ENCODE assay signal across 26 cellular contexts in genomic region chr12:90173499-90174197, GRCh38.
"Had no signal": no experiment of that assay in that cellular context is flagged by ENCODE, and none has a peak within 500 bp of the region (broad histone marks: within the 10 kb centered on the region; RNA-seq: fewer than 3 reads in every experiment).

No MANE protein-coding gene starts in this region.

- H3K4me3 ChIP-seq: sigmoid colon, smooth muscle cell, stomach, suprapubic skin, tibial nerve had no signal

- H3K36me3 ChIP-seq: brain microvascular endothelial cell, sigmoid colon, stomach, suprapubic skin, tibial nerve had no signal

- H3K27me3 ChIP-seq: brain microvascular endothelial cell, sigmoid colon, stomach, suprapubic skin, tibial nerve had no signal

- H3K27ac ChIP-seq: brain microvascular endothelial cell, sigmoid colon, stomach, suprapubic skin, tibial nerve had no signal

- DNase-seq: activated CD4-positive, alpha-beta memory T cell treated with anti-CD3 and anti-CD28 coated beads, Interleukin-2, amount 10 ng/mL, durations not matched to agents 7 days and 5 days; activated CD4-positive, alpha-beta T cell treated with anti-CD3 and anti-CD28 coated beads, Interleukin-2, amount 10 ng/mL, durations not matched to agents 24 days and 14 days; activated gamma-delta T cell treated with Interleukin-2 at 50 U/mL for 16 hours; aorta; central memory CD4-positive, alpha-beta T cell; effector memory CD4-positive, alpha-beta T cell; foreskin melanocyte; hypothalamus; islet precursor cell; left cardiac atrium; occipital lobe; sigmoid colon; stomach; T-cell had no signal

- H3K9me3 Mint-ChIP-seq: activated CD4-positive, alpha-beta memory T cell treated with anti-CD3 and anti-CD28 coated beads, Interleukin-2, amount 10 ng/mL, durations not matched to agents 7 days and 5 days; activated CD4-positive, alpha-beta T cell treated with anti-CD3 and anti-CD28 coated beads, Interleukin-2, amount 10 ng/mL, durations not matched to agents 24 days and 14 days; activated naive CD4-positive, alpha-beta T cell treated with anti-CD3 and anti-CD28 coated beads, Interleukin-2, amount 50 U/mL, for 24 hours; activated T-helper 1 cell treated with anti-CD3 and anti-CD28 coated beads, Interleukin-12 subunit alpha, Interleukin-12 subunit beta, Interleukin-2, Interleukin-4 antibody, amounts not matched to agents 30 ng/mL and 10 ng/mL and 1 ng/mL, durations not matched to agents 14 hours and 24 hours and 36 hours; natural killer cell treated with Interleukin-12 subunit alpha and Interleukin-12 subunit beta and Interleukin-15 and Interleukin-18, amount 100 ng/mL, for 72 hours; T-cell had no signal

- FAIRE-seq: colon, endothelial cell of umbilical vein, urothelium cell line had no signal

- ATAC-seq: esophagus mucosa, left cardiac atrium, T-cell had no signal

- H3K36me3 Mint-ChIP-seq: activated naive CD4-positive, alpha-beta T cell treated with anti-CD3 and anti-CD28 coated beads, Interleukin-2, amount 50 U/mL, for 24 hours; natural killer cell treated with Interleukin-12 subunit alpha and Interleukin-12 subunit beta and Interleukin-15 and Interleukin-18, amount 100 ng/mL, for 72 hours; T-cell had no signal

- H3K9me3 ChIP-seq: sigmoid colon, stomach, suprapubic skin, tibial nerve had no signal

- H3K27ac Mint-ChIP-seq: activated CD4-positive, alpha-beta memory T cell treated with anti-CD3 and anti-CD28 coated beads, Interleukin-2, amount 10 ng/mL, durations not matched to agents 7 days and 5 days; activated CD4-positive, alpha-beta T cell treated with anti-CD3 and anti-CD28 coated beads, Interleukin-2, amount 10 ng/mL, durations not matched to agents 24 days and 14 days; activated naive CD4-positive, alpha-beta T cell treated with anti-CD3 and anti-CD28 coated beads, Interleukin-2, amount 50 U/mL, for 24 hours; activated T-helper 1 cell treated with anti-CD3 and anti-CD28 coated beads, Interleukin-12 subunit alpha, Interleukin-12 subunit beta, Interleukin-2, Interleukin-4 antibody, amounts not matched to agents 30 ng/mL and 10 ng/mL and 1 ng/mL, durations not matched to agents 14 hours and 24 hours and 36 hours; natural killer cell treated with Interleukin-12 subunit alpha and Interleukin-12 subunit beta and Interleukin-15 and Interleukin-18, amount 100 ng/mL, for 72 hours; stimulated activated memory B cell treated with anti-CD40 and anti-IgM and Interleukin-4, amounts not matched to agents 10 μg/mL and 1 μg/mL and 100 μg/mL, for 72 hours; T-cell had no signal

- H3K27me3 Mint-ChIP-seq: activated CD4-positive, alpha-beta memory T cell treated with anti-CD3 and anti-CD28 coated beads, Interleukin-2, amount 10 ng/mL, durations not matched to agents 7 days and 5 days; stimulated activated memory B cell treated with anti-CD40 and anti-IgM and Interleukin-4, amounts not matched to agents 10 μg/mL and 1 μg/mL and 100 μg/mL, for 72 hours had no signal

- H3K4me1 ChIP-seq: sigmoid colon, stomach, suprapubic skin, tibial nerve had no signal

- H3K4me3 Mint-ChIP-seq: activated CD4-positive, alpha-beta memory T cell treated with anti-CD3 and anti-CD28 coated beads, Interleukin-2, amount 10 ng/mL, durations not matched to agents 7 days and 5 days; activated CD4-positive, alpha-beta T cell treated with anti-CD3 and anti-CD28 coated beads, Interleukin-2, amount 10 ng/mL, durations not matched to agents 24 days and 14 days; activated naive CD4-positive, alpha-beta T cell treated with anti-CD3 and anti-CD28 coated beads, Interleukin-2, amount 50 U/mL, for 24 hours; activated T-helper 1 cell treated with anti-CD3 and anti-CD28 coated beads, Interleukin-12 subunit alpha, Interleukin-12 subunit beta, Interleukin-2, Interleukin-4 antibody, amounts not matched to agents 30 ng/mL and 10 ng/mL and 1 ng/mL, durations not matched to agents 14 hours and 24 hours and 36 hours; natural killer cell treated with Interleukin-12 subunit alpha and Interleukin-12 subunit beta and Interleukin-15 and Interleukin-18, amount 100 ng/mL, for 72 hours; stimulated activated memory B cell treated with anti-CD40 and anti-IgM and Interleukin-4, amounts not matched to agents 10 μg/mL and 1 μg/mL and 100 μg/mL, for 72 hours; T-cell had no signal

- H3K4me1 Mint-ChIP-seq: activated naive CD4-positive, alpha-beta T cell treated with anti-CD3 and anti-CD28 coated beads, Interleukin-2, amount 50 U/mL, for 24 hours; stimulated activated memory B cell treated with anti-CD40 and anti-IgM and Interleukin-4, amounts not matched to agents 10 μg/mL and 1 μg/mL and 100 μg/mL, for 72 hours; T-cell had no signal
